In genomic region chr1:23122023-23122738, GRCh38 we compare ENCODE assay signal across 10 cellular contexts. TPM values are rescaled to one million over a fixed set of nuclear protein-coding genes. Genes with fewer than 3 reads are reported as not detected.
DNase-seq lines count a peak whose midpoint lies in the region; ATAC-seq and TF ChIP-seq lines count a peak whose summit lies in the region.
"Had no signal": no experiment of that assay in that cellular context is flagged by ENCODE, and none has a peak within 500 bp of the region (broad histone marks: within the 10 kb centered on the region; RNA-seq: fewer than 3 reads in every experiment).

No MANE protein-coding gene starts in this region.

- DNase-seq in LHCN-M2 (ENCODE audit: low read depth): peak; percentile 40
- DNase-seq in cardiac fibroblast (ENCODE audit: low read depth in 2 of 2): peak; percentile 56 to 79
- DNase-seq in left kidney (ENCODE audit: low read depth, low spot score): peak; percentile 43
- DNase-seq in thoracic aorta (ENCODE audit: low spot score): no peak
- DNase-seq in stimulated activated CD4-positive, alpha-beta T cell treated with anti-CD3 and anti-CD28 coated beads, Interleukin-4, amount 100 ng/mL, for 4 hours: no peak
- DNase-seq in substantia nigra (lab: John Stamatoyannopoulos, UW): no peak
- no peak for DNase-seq in T-helper 2 cell
- DNase-seq in cerebellum (ENCODE audit: low spot score): no peak

- peaks cover 45 to 78% of the 10 kb centered on the region in 2 donors for H3K4me1 ChIP-seq in thoracic aorta (ENCODE audit: control insufficient read depth in 1 of 2, low read depth in 2 of 2)

- H3K27ac ChIP-seq in thoracic aorta (peak overlapping the region; percentile 51 to 71), substantia nigra (ENCODE audit: low read depth, low read length, poor library complexity, severe bottlenecking) (no peak overlapping the region)
- H3K27ac ChIP-seq: KMS-11 had no signal

- TF ChIP-seq CTCF in cardiac fibroblast (IDR thresholded peaks at IDR 0.05; ENCODE audit: low read depth, low read length) (no peak), thoracic aorta (IDR thresholded peaks at IDR 0.05) (no peak)

- H3K9me3 ChIP-seq in thoracic aorta: no peaks in the 10 kb centered on the region

- H3K36me3 ChIP-seq in thoracic aorta: no peaks in the 10 kb centered on the region

- peak; percentile 62 for ATAC-seq in thoracic aorta (ENCODE audit: insufficient number of reproducible peaks, low FRiP score, low read depth)
- ATAC-seq: activated T-helper 17 cell treated with anti-CD3 and anti-CD28 coated beads, Interleukin-2, amount 50 U/mL, for 72 hours had no signal

- H3K4me3 ChIP-seq in cardiac fibroblast (replicated peaks in 1 of 2; ENCODE audit: low read depth in 2 of 2, low read length in 2 of 2): no peak overlapping the region
- H3K4me3 ChIP-seq in thoracic aorta: peak overlapping the region; percentile 51

- no peaks in the 10 kb centered on the region for H3K27me3 ChIP-seq in thoracic aorta (replicated peaks; ENCODE audit: insufficient read depth)

RNA-seq across cellular contexts. Expression of gene LUZP1, which starts 46.5 kb away (rescaled TPM):
- total RNA-seq in LHCN-M2 (2014; rRNA removed) (20.1 and 21.9 TPM in 2 replicates), thoracic aorta (10 to 100 TPM; 17.9 to 38.4 TPM), cerebellum (13.0 TPM)
- polyA plus RNA-seq in LHCN-M2 (2012): 16.1 TPM

Comparison
In these comparisons a context has a peak if more than half of its experiments do, and no peak if none do; other contexts are left out.
1. DNase-seq: peak in LHCN-M2 (single experiment), cardiac fibroblast (2 of 2) and left kidney (single experiment); none in thoracic aorta (single experiment), stimulated activated CD4-positive, alpha-beta T cell treated with anti-CD3 and anti-CD28 coated beads, Interleukin-4, amount 100 ng/mL, for 4 hours (0 of 2), substantia nigra (0 of 49), T-helper 2 cell (0 of 5) and cerebellum (single experiment).